In the genomic region with DNA sequence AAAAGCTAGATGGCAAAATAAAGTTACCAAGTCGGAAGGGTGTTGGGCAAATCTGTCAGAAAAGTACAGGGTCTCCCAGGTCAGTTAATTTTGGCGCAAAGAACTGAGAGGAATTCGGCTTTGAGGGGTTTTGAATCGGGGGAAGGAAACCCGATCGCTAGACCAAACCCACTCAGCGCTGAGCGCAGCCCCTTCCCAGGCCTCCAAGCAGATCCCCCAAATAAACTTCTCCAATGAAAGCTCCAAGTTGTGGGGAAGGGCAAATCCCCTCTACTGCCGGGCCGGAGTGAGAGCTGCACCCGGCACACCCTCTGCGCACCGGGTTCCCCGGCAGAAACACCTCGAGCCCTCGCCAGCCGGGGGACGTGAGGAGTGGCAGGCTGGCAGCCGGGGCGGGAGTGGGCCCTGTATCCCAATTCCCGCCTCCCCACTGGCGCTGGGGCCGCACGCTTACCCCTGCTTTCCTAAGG, we compare ENCODE assay signal across 8 cellular contexts. TPM values are rescaled to one million over a fixed set of nuclear protein-coding genes. Genes with fewer than 3 reads are reported as not detected.
A peak's percentile ranks its signal among the peaks of the same experiment; 100 is the strongest.
DNase-seq lines count a peak whose midpoint lies in the region; ATAC-seq and TF ChIP-seq lines count a peak whose summit lies in the region.

No MANE protein-coding gene starts in this region.

- H2AFZ ChIP-seq in KMS-11 (ENCODE audit: low read depth) = peak overlapping the region; percentile 85

- H3K27ac ChIP-seq in KMS-11 = 0 out of 2 replicates have a peak overlapping the region, but pooled peaks have one; percentile 40
- peak overlapping the region; percentile 24 for H3K27ac ChIP-seq in cardiac muscle cell
- H3K27ac ChIP-seq in sigmoid colon = peak overlapping the region in 1 of 4 donors; percentile 53

- peaks cover 8% of the 10 kb centered on the region for H3K27me3 Mint-ChIP-seq in Caco-2 (ENCODE audit: insufficient read depth, unreplicated experiment)
- peaks cover 15% of the 10 kb centered on the region for H3K27me3 Mint-ChIP-seq in activated T-cell treated with anti-CD3 and anti-CD28 coated beads, Interleukin-2, amount 50 U/mL, for 4 hours (ENCODE audit: low read depth)

- intact Hi-C loops in Caco-2 (cut with micrococcal nuclease; ENCODE audit: unreplicated experiment) = loop anchor here (1.0 kb wide), 1 partner anchor 16 kb away; no protein-coding TSS in a partner anchor
- intact Hi-C loops in sigmoid colon (cut with DNase I) = no loop called here

- no peaks in the 10 kb centered on the region for H3K9me3 Mint-ChIP-seq in Caco-2 (ENCODE audit: unreplicated experiment)
- no peaks in the 10 kb centered on the region for H3K9me3 Mint-ChIP-seq in activated T-cell treated with anti-CD3 and anti-CD28 coated beads, Interleukin-2, amount 50 U/mL, for 4 hours

- H3K4me3 ChIP-seq in Caco-2 (ENCODE audit: low read depth, low read length) (peak overlapping the region; percentile 82), KMS-11 (IDR thresholded peaks at IDR 0.05; ENCODE audit: insufficient read depth, low read depth, low read length) (peak overlapping the region; percentile 53), cardiac muscle cell (peak overlapping the region; percentile 59), sigmoid colon (peak overlapping the region; percentile 46 to 77 (median 69))

- ATAC-seq in GM21576 (IDR thresholded peaks at IDR 0.05; ENCODE audit: unreplicated experiment) = peak; percentile 2
- peak; percentile 44 to 49 for ATAC-seq in activated T-cell treated with anti-CD3 and anti-CD28 coated beads, Interleukin-2, amount 50 U/mL, for 4 hours

- H3K79me2 ChIP-seq in KMS-11 (ENCODE audit: insufficient read depth, low read depth) = no peaks in the 10 kb centered on the region

- H3K27me3 ChIP-seq in Caco-2 (replicated peaks; ENCODE audit: control insufficient read depth, insufficient read depth, low read length) (no peaks in the 10 kb centered on the region), KMS-11 (ENCODE audit: insufficient read depth, low read depth) (no peaks in the 10 kb centered on the region), cardiac muscle cell (no peaks in the 10 kb centered on the region), sigmoid colon (peaks cover 0 to 37% (median 6%) of the 10 kb centered on the region in 3 donors)

- H3K4me1 ChIP-seq in Caco-2 = 0 out of 2 replicates have a peak, but pooled peaks cover 7% of the 10 kb centered on the region
- peaks cover 39% of the 10 kb centered on the region for H3K4me1 ChIP-seq in KMS-11 (ENCODE audit: low read depth, poor library complexity, severe bottlenecking)
- no peaks in the 10 kb centered on the region for H3K4me1 ChIP-seq in cardiac muscle cell (ENCODE audit: low read depth)
- peaks cover 0 to 9% (median 8%) of the 10 kb centered on the region in 4 donors for H3K4me1 ChIP-seq in sigmoid colon

- H3K4me2 ChIP-seq in KMS-11 = peak overlapping the region; percentile 91

- CTCF ChIA-PET in Caco-2 (lab: Charles Lee) = no interaction called here

- no peak for TF ChIP-seq EP300 in sigmoid colon (IDR thresholded peaks at IDR 0.05)

- BruUV-seq in Caco-2 (replicated peaks; lab: Mats Ljungman, UMichigan) = no TSS peak

- H3K36me3 Mint-ChIP-seq in Caco-2 (ENCODE audit: insufficient read depth, unreplicated experiment) = peaks cover 15% of the 10 kb centered on the region
- H3K36me3 Mint-ChIP-seq in activated T-cell treated with anti-CD3 and anti-CD28 coated beads, Interleukin-2, amount 50 U/mL, for 4 hours (ENCODE audit: insufficient read depth) = no peaks in the 10 kb centered on the region

- 1% methylated on average over 24 of the region's 24 CpGs for WGBS in sigmoid colon, 2 donors

- H3K36me3 ChIP-seq in Caco-2 (ENCODE audit: control insufficient read depth, insufficient read depth, low read length) (no peaks in the 10 kb centered on the region; the same call in 1 of the 2 replicates), KMS-11 (ENCODE audit: insufficient read depth) (no peaks in the 10 kb centered on the region), cardiac muscle cell (no peaks in the 10 kb centered on the region), sigmoid colon (no peaks in the 10 kb centered on the region)

- no peak for TF ChIP-seq POLR2A in sigmoid colon (IDR thresholded peaks at IDR 0.05)

- POLR2A ChIA-PET in Caco-2 (lab: Charles Lee) = no interaction called here

- DNase-seq in Caco-2 = no peak
- DNase-seq in activated T-cell treated with anti-CD3 and anti-CD28 coated beads, Interleukin-2, amount 50 U/mL, for 4 hours = no peak
- no peak for DNase-seq in cardiac muscle cell (ENCODE audit: low read depth in 1 of 2, low spot score in 1 of 2)
- DNase-seq in sigmoid colon = peak; percentile 64
- no peak for DNase-seq in cortex of kidney (lab: John Stamatoyannopoulos, UW)
- DNase-seq in SK-N-DZ (ENCODE audit: low spot score) = no peak

- H3K27ac Mint-ChIP-seq in Caco-2 (ENCODE audit: unreplicated experiment) = peak overlapping the region; percentile 80

- H3K4me3 Mint-ChIP-seq in Caco-2 (ENCODE audit: unreplicated experiment) = peak overlapping the region; percentile 70
- peak overlapping the region; percentile 76 for H3K4me3 Mint-ChIP-seq in activated T-cell treated with anti-CD3 and anti-CD28 coated beads, Interleukin-2, amount 50 U/mL, for 4 hours

- peak overlapping the region; percentile 67; the same call in 1 of the 2 replicates for H3K9ac ChIP-seq in KMS-11

- H3K4me1 Mint-ChIP-seq in Caco-2 (ENCODE audit: low read depth, unreplicated experiment) = no peaks in the 10 kb centered on the region
- H3K4me1 Mint-ChIP-seq in activated T-cell treated with anti-CD3 and anti-CD28 coated beads, Interleukin-2, amount 50 U/mL, for 4 hours (ENCODE audit: low read depth) = peaks cover 12% of the 10 kb centered on the region

- no peak for TF ChIP-seq CTCF in Caco-2 (IDR thresholded peaks at IDR 0.05; ENCODE audit: insufficient read depth in 1 of 2, low read depth in 1 of 2, low read length in 1 of 2, severe bottlenecking in 1 of 2, unreplicated experiment in 1 of 2)
- no peak for TF ChIP-seq CTCF in KMS-11 (conservative IDR thresholded peaks at IDR 0.05; ENCODE audit: low read depth, low read length)
- TF ChIP-seq CTCF in cardiac muscle cell (IDR thresholded peaks at IDR 0.05; ENCODE audit: low read depth, low read length) = no peak
- no peak for TF ChIP-seq CTCF in sigmoid colon (IDR thresholded peaks at IDR 0.05)

- H4K20me1 ChIP-seq in KMS-11 (ENCODE audit: insufficient read depth) = no peaks in the 10 kb centered on the region

- H3K9me3 ChIP-seq in Caco-2 (no peaks in the 10 kb centered on the region), cardiac muscle cell (ENCODE audit: low read depth) (no peaks in the 10 kb centered on the region), sigmoid colon (no peaks in the 10 kb centered on the region)

RNA-seq across cellular contexts. Expression of gene E2F7, which starts 0.4 kb away (rescaled TPM):
- total RNA-seq in Caco-2 (2022) = 11.4 and 11.6 TPM in 2 replicates
- total RNA-seq in activated T-cell treated with anti-CD3 and anti-CD28 coated beads, Interleukin-2, amount 50 U/mL, for 4 hours = 1 to 10 TPM; 1.6 to 2.0 (median 1.6) TPM
- 1.4 and 3.7 TPM in 2 replicates for total RNA-seq in cardiac muscle cell
- polyA plus RNA-seq in cardiac muscle cell = 1.8 and 2.2 TPM in 2 replicates
- total RNA-seq in sigmoid colon = under 1 TPM in 1 of 4 donors, not detected in 3; 0.14 TPM
- polyA plus RNA-seq in sigmoid colon = 1 to 10 TPM in 1 of 3 donors, under 1 TPM in 1, not detected in 1; 0.23 to 1.2 TPM
- polyA plus RNA-seq in SK-N-DZ (2014; cell fraction: cytosol; rRNA removed) = 9.2 and 13.4 TPM in 2 replicates
- 19.2 and 20.1 TPM in 2 replicates for polyA plus RNA-seq in SK-N-DZ (2014; cell fraction: nucleus; rRNA removed)
